8 cellular contexts compared by ENCODE assay signal in the genomic region with DNA sequence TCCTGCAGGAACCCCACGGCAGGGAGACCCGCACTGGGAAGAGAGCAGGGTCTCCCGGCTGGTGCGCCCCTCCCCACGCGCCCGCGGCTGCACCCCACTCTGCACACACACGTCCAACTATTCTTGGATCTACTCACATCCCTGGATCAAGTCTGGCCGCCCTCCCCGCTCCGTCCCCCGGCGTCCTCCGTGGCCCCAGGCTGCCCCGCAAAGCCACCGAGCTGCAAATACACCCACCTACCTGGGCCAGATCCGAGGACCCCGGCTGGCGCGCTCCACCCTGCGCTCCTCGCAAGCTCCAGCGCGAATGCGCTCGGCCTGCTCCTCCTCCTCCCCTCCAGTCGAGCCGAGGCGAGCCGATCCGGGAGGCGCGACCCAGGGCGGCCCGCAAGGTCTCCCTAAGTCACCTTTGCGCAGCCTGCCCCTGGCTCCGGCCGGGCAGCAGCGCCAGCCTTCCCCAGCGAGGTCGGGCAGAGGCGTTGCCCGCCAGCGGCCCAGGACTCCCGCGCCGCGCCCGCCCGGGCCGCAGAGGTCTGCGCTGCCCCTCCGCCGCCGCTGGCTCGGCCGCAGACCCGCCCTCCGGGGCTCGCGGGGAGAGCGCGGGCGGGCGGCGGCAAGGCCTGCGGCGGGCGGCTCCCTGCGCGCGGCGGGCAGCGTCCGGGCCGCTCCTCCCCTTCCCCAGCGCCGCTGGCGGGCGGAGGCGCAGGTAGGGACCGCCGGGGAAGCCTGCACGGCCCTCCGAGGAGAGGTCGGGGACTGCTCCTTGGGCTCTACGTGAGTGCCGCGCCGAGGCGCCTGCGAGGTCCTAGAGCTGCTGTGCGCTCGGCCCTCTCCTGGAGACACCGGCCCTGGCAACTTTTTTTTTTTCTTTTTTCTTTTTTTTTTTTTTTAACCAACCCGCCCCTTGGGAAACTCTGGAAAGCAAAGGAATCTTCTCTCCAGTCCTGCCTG.
DNase-seq lines count a peak whose midpoint lies in the region; ATAC-seq and TF ChIP-seq lines count a peak whose summit lies in the region.

No MANE protein-coding gene starts in this region.

- no peaks in the 10 kb centered on the region for H3K79me2 ChIP-seq in Loucy (ENCODE audit: insufficient read depth, low read length)

- H3K4me3 Mint-ChIP-seq in activated CD4-positive, alpha-beta T cell treated with anti-CD3 and anti-CD28 coated beads for 36 hours, result peak overlapping the region; percentile 64

- H3K9me3 ChIP-seq in Loucy (ENCODE audit: insufficient read depth, low read depth, low read length), result no peaks in the 10 kb centered on the region
- no peaks in the 10 kb centered on the region for H3K9me3 ChIP-seq in WERI-Rb-1 (ENCODE audit: severe bottlenecking)
- H3K9me3 ChIP-seq in esophagus (ENCODE audit: control insufficient read depth in 2 of 2, insufficient read depth in 1 of 2, low read depth in 1 of 2, low read length in 1 of 2), result no peaks in the 10 kb centered on the region
- no peaks in the 10 kb centered on the region for H3K9me3 ChIP-seq in mesodermal cell (ENCODE audit: control insufficient read depth, low read length)
- H3K9me3 ChIP-seq in stomach smooth muscle (ENCODE audit: control insufficient read depth in 2 of 2, low read length in 2 of 2), result no peaks in the 10 kb centered on the region

- H3K4me3 ChIP-seq in Loucy (ENCODE audit: low read length, poor library complexity, severe bottlenecking) (peak overlapping the region; percentile 51), WERI-Rb-1 (ENCODE audit: low read depth, low read length) (peak overlapping the region; percentile 36), esophagus (ENCODE audit: low read depth in 1 of 2, low read length in 2 of 2) (peak overlapping the region; percentile 58 to 78), mesodermal cell (ENCODE audit: extremely low read depth, insufficient read depth, low read length, poor library complexity, severe bottlenecking) (peak overlapping the region; percentile 65), stomach smooth muscle (ENCODE audit: low read length in 2 of 2) (peak overlapping the region; percentile 86 to 88)

- peak overlapping the region; percentile 57 for H3K4me2 ChIP-seq in Loucy (ENCODE audit: low read depth, low read length, poor library complexity, severe bottlenecking)

- H3K36me3 ChIP-seq in Loucy (ENCODE audit: insufficient read depth, low read length) (no peaks in the 10 kb centered on the region), WERI-Rb-1 (no peaks in the 10 kb centered on the region), esophagus (ENCODE audit: control insufficient read depth in 2 of 2, insufficient read depth in 2 of 2, low read length in 1 of 2) (no peaks in the 10 kb centered on the region), mesodermal cell (ENCODE audit: control insufficient read depth, insufficient read depth, low read length) (no peaks in the 10 kb centered on the region), stomach smooth muscle (ENCODE audit: control insufficient read depth in 2 of 2, insufficient read depth in 2 of 2, low read length in 2 of 2) (no peaks in the 10 kb centered on the region)

- CTCF ChIA-PET in activated CD4-positive, alpha-beta T cell treated with anti-CD3 and anti-CD28 coated beads for 36 hours (lab: Charles Lee), result no interaction called here

- intact Hi-C loops in activated CD4-positive, alpha-beta T cell treated with anti-CD3 and anti-CD28 coated beads for 36 hours (cut with DNase I, micrococcal nuclease), result no loop called here

- no peaks in the 10 kb centered on the region for H4K20me1 ChIP-seq in Loucy (ENCODE audit: insufficient read depth, low read length, poor library complexity, severe bottlenecking)

- H2AFZ ChIP-seq in Loucy (ENCODE audit: low read length), result no peak overlapping the region

- H3K9me2 ChIP-seq in Loucy (replicated peaks; ENCODE audit: low read depth, low read length), result no peaks in the 10 kb centered on the region

- peaks cover 3% of the 10 kb centered on the region for H3K4me1 Mint-ChIP-seq in activated CD4-positive, alpha-beta T cell treated with anti-CD3 and anti-CD28 coated beads for 36 hours

- no peaks in the 10 kb centered on the region for H3K9me3 Mint-ChIP-seq in activated CD4-positive, alpha-beta T cell treated with anti-CD3 and anti-CD28 coated beads for 36 hours (ENCODE audit: low read depth)

- POLR2A ChIA-PET in activated CD4-positive, alpha-beta T cell treated with anti-CD3 and anti-CD28 coated beads for 36 hours (lab: Charles Lee), result no interaction called here

- peak; percentile 56 for DNase-seq in activated CD4-positive, alpha-beta T cell treated with anti-CD3 and anti-CD28 coated beads for 36 hours
- DNase-seq in activated CD4-positive, alpha-beta T cell treated with anti-CD3 and anti-CD28 coated beads, Interleukin-2, amount 50 U/mL, for 1 hour, result no peak
- peak; percentile 68 for DNase-seq in WERI-Rb-1

- no peak for TF ChIP-seq CTCF in Loucy (conservative IDR thresholded peaks at IDR 0.05; ENCODE audit: low read length)
- TF ChIP-seq CTCF in WERI-Rb-1 (IDR thresholded peaks at IDR 0.05; ENCODE audit: low read depth, low read length), result 0 out of 2 replicates have a peak, but pooled peaks have one; percentile 22

- WGBS in esophagus, 2 donors, result 1% methylated on average over 78 to 97 of the region's 97 CpGs
- WGBS in mesodermal cell (ENCODE audit: insufficient coverage in 2 of 2), 2 experiments, result 0% methylated on average over 63 to 80 of the region's 97 CpGs

- no peaks in the 10 kb centered on the region for H3K36me3 Mint-ChIP-seq in activated CD4-positive, alpha-beta T cell treated with anti-CD3 and anti-CD28 coated beads for 36 hours (ENCODE audit: low read depth)

- H3K27me3 Mint-ChIP-seq in activated CD4-positive, alpha-beta T cell treated with anti-CD3 and anti-CD28 coated beads for 36 hours, result peaks cover 35% of the 10 kb centered on the region

- ATAC-seq in activated CD4-positive, alpha-beta T cell treated with anti-CD3 and anti-CD28 coated beads for 36 hours, result peak; percentile 91
- no peak for ATAC-seq in HG02763 (IDR thresholded peaks at IDR 0.05; ENCODE audit: unreplicated experiment)

- H3K27ac Mint-ChIP-seq in activated CD4-positive, alpha-beta T cell treated with anti-CD3 and anti-CD28 coated beads for 36 hours, result no peak overlapping the region

- no peaks in the 10 kb centered on the region for H3F3A ChIP-seq in Loucy (ENCODE audit: low read depth)

- H3K4me1 ChIP-seq in Loucy (ENCODE audit: insufficient read depth, low read length, poor library complexity, severe bottlenecking) (no peaks in the 10 kb centered on the region), esophagus (ENCODE audit: control insufficient read depth in 2 of 2, insufficient read depth in 2 of 2, low read length in 1 of 2) (no peaks in the 10 kb centered on the region), mesodermal cell (ENCODE audit: control insufficient read depth, insufficient read depth, low read length, poor library complexity, severe bottlenecking) (peaks cover 6% of the 10 kb centered on the region), stomach smooth muscle (ENCODE audit: control insufficient read depth, insufficient read depth, low read length) (peaks cover 6% of the 10 kb centered on the region)

- H3K27me3 ChIP-seq in Loucy (ENCODE audit: insufficient read depth, low read length, poor library complexity, severe bottlenecking) (no peaks in the 10 kb centered on the region), WERI-Rb-1 (ENCODE audit: insufficient read depth, low read depth, severe bottlenecking) (peaks cover 20% of the 10 kb centered on the region), esophagus (ENCODE audit: control insufficient read depth in 1 of 2, insufficient read depth in 2 of 2, low read length in 2 of 2) (no peaks in the 10 kb centered on the region), stomach smooth muscle (ENCODE audit: control insufficient read depth in 1 of 2, insufficient read depth in 2 of 2, low read length in 2 of 2) (no peaks in the 10 kb centered on the region)

- H3K27ac ChIP-seq in WERI-Rb-1, result no peak overlapping the region
- peak overlapping the region; percentile 89 to 94 for H3K27ac ChIP-seq in esophagus (ENCODE audit: low read depth in 2 of 2, low read length in 1 of 2)
- peak overlapping the region; percentile 41 for H3K27ac ChIP-seq in mesodermal cell (ENCODE audit: low read depth, low read length, severe bottlenecking)
- peak overlapping the region; percentile 67 for H3K27ac ChIP-seq in stomach smooth muscle (ENCODE audit: low read length)

- H3K9ac ChIP-seq in Loucy (ENCODE audit: low read depth, low read length, poor library complexity, severe bottlenecking), result no peak overlapping the region
- peak overlapping the region; percentile 71 to 82 for H3K9ac ChIP-seq in stomach smooth muscle (ENCODE audit: low read length in 2 of 2)

Comparison
In these comparisons a context has a peak if more than half of its experiments do, and no peak if none do; other contexts are left out.
1. H3K4me3 ChIP-seq: peak in every context shown above with its lines; median percentile 87 in stomach smooth muscle; 68 in esophagus; 65 in mesodermal cell; 51 in Loucy; 36 in WERI-Rb-1.